8 cellular contexts compared by ENCODE assay signal in the genomic region with DNA sequence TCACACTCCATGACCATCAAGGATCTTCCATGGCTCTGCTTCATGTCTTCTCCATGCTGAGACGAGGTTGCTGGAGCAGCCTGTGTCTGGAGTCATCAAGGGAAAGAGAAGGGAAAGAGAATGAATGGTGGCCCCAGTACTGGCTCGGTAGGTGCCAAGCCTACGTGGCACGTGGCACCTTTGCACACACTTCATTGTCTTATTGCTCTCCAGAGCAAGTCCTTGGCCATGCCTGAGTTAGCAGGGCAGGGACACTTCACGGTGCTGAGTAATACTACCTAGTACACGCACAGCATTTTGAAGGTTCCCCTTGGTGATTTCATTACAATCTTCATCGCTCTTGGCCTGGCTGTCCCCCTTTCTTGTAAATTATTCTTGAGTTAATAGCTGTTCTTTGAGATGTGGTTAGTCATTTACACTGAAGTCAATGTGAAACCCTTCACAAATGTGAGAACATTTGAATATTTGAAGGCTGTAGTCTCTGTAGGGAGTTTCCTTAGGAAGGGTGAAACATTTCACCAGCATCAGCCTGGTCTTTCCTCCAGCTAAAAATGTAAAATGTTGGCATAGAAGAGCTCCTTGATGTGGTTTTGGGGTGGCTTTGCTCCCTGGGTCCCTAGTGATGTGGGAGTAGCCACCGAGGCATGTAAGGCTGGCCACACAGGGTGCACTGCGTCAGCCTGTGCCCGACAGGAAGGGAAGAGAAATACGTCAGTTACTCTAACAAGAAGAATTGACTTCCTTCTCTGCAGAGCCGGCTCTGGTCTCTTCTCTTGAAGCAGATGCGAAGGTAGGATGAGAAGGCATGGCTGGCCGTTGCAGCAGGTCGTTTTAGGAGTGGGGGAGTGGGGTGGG. TPM values are rescaled to one million over a fixed set of nuclear protein-coding genes. Genes with fewer than 3 reads are reported as not detected.
DNase-seq lines count a peak whose midpoint lies in the region; ATAC-seq lines count a peak whose summit lies in the region.

A gene with protein sequence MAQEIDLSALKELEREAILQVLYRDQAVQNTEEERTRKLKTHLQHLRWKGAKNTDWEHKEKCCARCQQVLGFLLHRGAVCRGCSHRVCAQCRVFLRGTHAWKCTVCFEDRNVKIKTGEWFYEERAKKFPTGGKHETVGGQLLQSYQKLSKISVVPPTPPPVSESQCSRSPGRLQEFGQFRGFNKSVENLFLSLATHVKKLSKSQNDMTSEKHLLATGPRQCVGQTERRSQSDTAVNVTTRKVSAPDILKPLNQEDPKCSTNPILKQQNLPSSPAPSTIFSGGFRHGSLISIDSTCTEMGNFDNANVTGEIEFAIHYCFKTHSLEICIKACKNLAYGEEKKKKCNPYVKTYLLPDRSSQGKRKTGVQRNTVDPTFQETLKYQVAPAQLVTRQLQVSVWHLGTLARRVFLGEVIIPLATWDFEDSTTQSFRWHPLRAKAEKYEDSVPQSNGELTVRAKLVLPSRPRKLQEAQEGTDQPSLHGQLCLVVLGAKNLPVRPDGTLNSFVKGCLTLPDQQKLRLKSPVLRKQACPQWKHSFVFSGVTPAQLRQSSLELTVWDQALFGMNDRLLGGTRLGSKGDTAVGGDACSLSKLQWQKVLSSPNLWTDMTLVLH (plus strand): TSS at position 766 of the 855 bp plus-strand sequence. CDS start 13,215 bp downstream, outside the sequence.

- no peaks in the 10 kb centered on the region for H3K9me3 Mint-ChIP-seq in activated naive CD8-positive, alpha-beta T cell treated with anti-CD3 and anti-CD28 coated beads, Interleukin-2, amount 10 ng/mL, durations not matched to agents 7 days and 5 days

- POLR2A ChIA-PET in activated naive CD8-positive, alpha-beta T cell treated with anti-CD3 and anti-CD28 coated beads, Interleukin-2, amount 10 ng/mL, durations not matched to agents 7 days and 5 days (lab: Charles Lee), result interaction anchor here (0.8 to 1.7 kb wide), 3 partner anchors 10 to 20 kb away, joined by 3 to 5 read pairs (median 3); no protein-coding TSS in a partner anchor

- H3K36me3 Mint-ChIP-seq in activated naive CD8-positive, alpha-beta T cell treated with anti-CD3 and anti-CD28 coated beads, Interleukin-2, amount 10 ng/mL, durations not matched to agents 7 days and 5 days, result peaks cover 25% of the 10 kb centered on the region

- no peaks in the 10 kb centered on the region for H3K27me3 Mint-ChIP-seq in activated naive CD8-positive, alpha-beta T cell treated with anti-CD3 and anti-CD28 coated beads, Interleukin-2, amount 10 ng/mL, durations not matched to agents 7 days and 5 days

- H3K27ac Mint-ChIP-seq in activated naive CD8-positive, alpha-beta T cell treated with anti-CD3 and anti-CD28 coated beads, Interleukin-2, amount 10 ng/mL, durations not matched to agents 7 days and 5 days, result peak within 1 kb of the TSS; percentile 99

- peaks cover 56% of the 10 kb centered on the region for H3K4me1 Mint-ChIP-seq in activated naive CD8-positive, alpha-beta T cell treated with anti-CD3 and anti-CD28 coated beads, Interleukin-2, amount 10 ng/mL, durations not matched to agents 7 days and 5 days

- peak; percentile 52 for ATAC-seq in GM19035 (IDR thresholded peaks at IDR 0.05; ENCODE audit: unreplicated experiment)
- ATAC-seq in HG03196 (IDR thresholded peaks at IDR 0.05; ENCODE audit: unreplicated experiment), result peak; percentile 41
- peak; percentile 60 for ATAC-seq in activated naive CD8-positive, alpha-beta T cell treated with anti-CD3 and anti-CD28 coated beads, Interleukin-2, amount 10 ng/mL, durations not matched to agents 7 days and 5 days (ENCODE audit: low read depth)

- peak; percentile 63 for DNase-seq in A172 (ENCODE audit: low spot score)
- DNase-seq in T follicular helper cell (ENCODE audit: low read depth), result peak; percentile 76
- peak; percentile 73 for DNase-seq in activated naive CD8-positive, alpha-beta T cell treated with anti-CD3 and anti-CD28 coated beads, Interleukin-2, amount 10 ng/mL, durations not matched to agents 7 days and 5 days
- peak; percentile 64 for DNase-seq in left kidney (ENCODE audit: low read depth, low spot score)
- peak; percentile 82 to 87 for DNase-seq in stimulated activated CD8-positive, alpha-beta memory T cell treated with anti-CD3 and anti-CD28 coated beads, Interleukin-15, amount 100 ng/mL, for 48 hours (ENCODE audit: low read depth in 2 of 2)
- no peak for DNase-seq in NCI-H1092 (lab: John Stamatoyannopoulos, UW)

- H3K4me3 Mint-ChIP-seq in activated naive CD8-positive, alpha-beta T cell treated with anti-CD3 and anti-CD28 coated beads, Interleukin-2, amount 10 ng/mL, durations not matched to agents 7 days and 5 days, result peak within 1 kb of the TSS; percentile 89

RNA-seq across cellular contexts. Expression of the gene that starts here (rescaled TPM):
- total RNA-seq in A172 (2014; rRNA removed; shearing (Covaris generic)), result 1.7 and 2.0 TPM in 2 replicates
- total RNA-seq in activated naive CD8-positive, alpha-beta T cell treated with anti-CD3 and anti-CD28 coated beads, Interleukin-2, amount 10 ng/mL, durations not matched to agents 7 days and 5 days, result 10 to 100 TPM; 65.3 to 71.7 TPM

Comparison
In these comparisons a context has a peak if more than half of its experiments do, and no peak if none do; other contexts are left out.
1. RNA of the gene that starts here (total RNA-seq): 65.3 to 71.7 TPM in activated naive CD8-positive, alpha-beta T cell treated with anti-CD3 and anti-CD28 coated beads, Interleukin-2, amount 10 ng/mL, durations not matched to agents 7 days and 5 days; 1.7 to 2.0 TPM in A172; every median in the first group is over 10 times any median in the second.
2. Peak in every context shown above with its lines, with median percentiles within 50 percentile points of each other: ATAC-seq.